11 cellular contexts compared by ENCODE assay signal in genomic region chr2:37459095-37459981, GRCh38.
DNase-seq lines count a peak whose midpoint lies in the region; ATAC-seq, FAIRE-seq and TF ChIP-seq lines count a peak whose summit lies in the region.
"Had no signal": no experiment of that assay in that cellular context is flagged by ENCODE, and none has a peak within 500 bp of the region (broad histone marks: within the 10 kb centered on the region; RNA-seq: fewer than 3 reads in every experiment).

No MANE protein-coding gene starts in this region.

- H3K27ac ChIP-seq in CD8-positive, alpha-beta T cell (ENCODE audit: low read depth, low read length) = no peak overlapping the region
- H3K27ac ChIP-seq in Panc1 (ENCODE audit: low read length) (no peak overlapping the region), esophagus squamous epithelium (peak overlapping the region in 3 of 4 donors; percentile 30 to 68 (median 37))

- H3K9me3 ChIP-seq in CD8-positive, alpha-beta T cell (ENCODE audit: low read length) = no peaks in the 10 kb centered on the region
- H3K9me3 ChIP-seq in Panc1 (ENCODE audit: control insufficient read depth, insufficient read depth, low read depth, low read length) (no peaks in the 10 kb centered on the region), esophagus squamous epithelium (no peaks in the 10 kb centered on the region)

- BruUV-seq in Panc1 (replicated peaks; lab: Mats Ljungman, UMichigan) = no TSS peak

- peaks cover 44% of the 10 kb centered on the region for H3K4me1 ChIP-seq in CD8-positive, alpha-beta T cell (ENCODE audit: insufficient read depth, low read length)
- H3K4me1 ChIP-seq in Panc1 (ENCODE audit: control insufficient read depth, insufficient read depth, low read length) (no peaks in the 10 kb centered on the region), esophagus squamous epithelium (peaks cover 0 to 36% (median 20%) of the 10 kb centered on the region in 3 donors)

- FAIRE-seq in GM12892 (lab: Jason Lieb, UNC) = no peak

- CTCF ChIA-PET in CD8-positive, alpha-beta T cell (lab: Charles Lee) = interaction anchor here (0.9 to 1.4 kb wide), 2 partner anchors 45 to 247 kb away, joined by 3 to 4 read pairs; no protein-coding TSS in a partner anchor
- CTCF ChIA-PET in Panc1 (lab: Charles Lee) = interaction anchor here (0.6 to 0.7 kb wide), 2 partner anchors 44 to 421 kb away, joined by 3 to 4 read pairs; no protein-coding TSS in a partner anchor

- peak overlapping the region; percentile 84 for H3K27ac Mint-ChIP-seq in CD8-positive, alpha-beta T cell
- H3K27ac Mint-ChIP-seq in natural killer cell treated with Interleukin-12 subunit alpha and Interleukin-12 subunit beta and Interleukin-15 and Interleukin-18, amount 100 ng/mL, for 72 hours = peak overlapping the region; percentile 68 to 79

- peaks cover 3% of the 10 kb centered on the region for H3K9me3 Mint-ChIP-seq in CD8-positive, alpha-beta T cell
- no peaks in the 10 kb centered on the region for H3K9me3 Mint-ChIP-seq in natural killer cell treated with Interleukin-12 subunit alpha and Interleukin-12 subunit beta and Interleukin-15 and Interleukin-18, amount 100 ng/mL, for 72 hours

- DNase-seq in CD8-positive, alpha-beta T cell = no peak
- DNase-seq in Panc1 (ENCODE audit: low read depth, low spot score) (peak; percentile 55), esophagus squamous epithelium (lab: John Stamatoyannopoulos, UW) (no peak), AG08396 (ENCODE audit: low spot score) (no peak), NCI-H2029 treated with DMSO at 0.1 percent for 48 hours (lab: John Stamatoyannopoulos, UW) (no peak), GM12892 (ENCODE audit: insufficient read length) (no peak)
- no peak for DNase-seq in natural killer cell treated with Interleukin-12 subunit alpha and Interleukin-12 subunit beta and Interleukin-15 and Interleukin-18, amount 100 ng/mL, for 72 hours (ENCODE audit: low spot score)
- DNase-seq: activated CD8-positive, alpha-beta memory T cell treated with anti-CD3 and anti-CD28 coated beads for 24 hours; DMS79 treated with DMSO at 0.1 percent for 48 hours had no signal

- POLR2A ChIA-PET in CD8-positive, alpha-beta T cell (lab: Charles Lee) = no interaction called here
- POLR2A ChIA-PET in Panc1 (lab: Charles Lee) = no interaction called here

- 84 to 90% methylated on average over 3 of the region's 3 CpGs for WGBS in esophagus squamous epithelium, 2 donors

- TF ChIP-seq CTCF in CD8-positive, alpha-beta T cell (IDR thresholded peaks at IDR 0.05) = no peak
- no peak for TF ChIP-seq CTCF in Panc1 (IDR thresholded peaks at IDR 0.05)
- no peak for TF ChIP-seq CTCF in esophagus squamous epithelium (IDR thresholded peaks at IDR 0.05)

- ATAC-seq in CD8-positive, alpha-beta T cell = peak; percentile 30
- ATAC-seq in Panc1 = no peak
- peak in 1 of 2 donors; percentile 41 for ATAC-seq in natural killer cell treated with Interleukin-12 subunit alpha and Interleukin-12 subunit beta and Interleukin-15 and Interleukin-18, amount 100 ng/mL, for 72 hours
- no peak for ATAC-seq in GM19455 (IDR thresholded peaks at IDR 0.05; ENCODE audit: unreplicated experiment)
- ATAC-seq: Right ventricle myocardium inferior had no signal

- no peak for TF ChIP-seq POLR2A in esophagus squamous epithelium (IDR thresholded peaks at IDR 0.05)
- TF ChIP-seq POLR2A in GM12892 (IDR thresholded peaks at IDR 0.05; ENCODE audit: low read depth, low read length) = no peak

- no peaks in the 10 kb centered on the region for H3K36me3 ChIP-seq in CD8-positive, alpha-beta T cell (ENCODE audit: insufficient read depth, low read length)
- no peaks in the 10 kb centered on the region for H3K36me3 ChIP-seq in Panc1 (ENCODE audit: control insufficient read depth, insufficient read depth, low read length)
- no peaks in the 10 kb centered on the region for H3K36me3 ChIP-seq in esophagus squamous epithelium

- H3K4me3 ChIP-seq in CD8-positive, alpha-beta T cell (ENCODE audit: low read depth, low read length) = no peak overlapping the region
- no peak overlapping the region for H3K4me3 ChIP-seq in Panc1 (ENCODE audit: low read depth in 2 of 2, low read length in 2 of 2)
- H3K4me3 ChIP-seq in esophagus squamous epithelium = no peak overlapping the region

- no peaks in the 10 kb centered on the region for H3K27me3 ChIP-seq in CD8-positive, alpha-beta T cell (ENCODE audit: insufficient read depth, low read length)
- H3K27me3 ChIP-seq in Panc1 (ENCODE audit: control insufficient read depth, insufficient read depth, low read length) (no peaks in the 10 kb centered on the region; the same call in 1 of the 2 replicates), esophagus squamous epithelium (peaks cover 0 to 82% (median 0%) of the 10 kb centered on the region in 4 donors)

- H3K27me3 Mint-ChIP-seq in CD8-positive, alpha-beta T cell (ENCODE audit: low read depth) = no peaks in the 10 kb centered on the region
- peaks cover 0 to 2% of the 10 kb centered on the region in 2 donors for H3K27me3 Mint-ChIP-seq in natural killer cell treated with Interleukin-12 subunit alpha and Interleukin-12 subunit beta and Interleukin-15 and Interleukin-18, amount 100 ng/mL, for 72 hours

- no peak overlapping the region for H3K4me3 Mint-ChIP-seq in CD8-positive, alpha-beta T cell
- peak overlapping the region; percentile 53 for H3K4me3 Mint-ChIP-seq in natural killer cell treated with Interleukin-12 subunit alpha and Interleukin-12 subunit beta and Interleukin-15 and Interleukin-18, amount 100 ng/mL, for 72 hours

- no peaks in the 10 kb centered on the region for H3K36me3 Mint-ChIP-seq in CD8-positive, alpha-beta T cell
- H3K36me3 Mint-ChIP-seq in natural killer cell treated with Interleukin-12 subunit alpha and Interleukin-12 subunit beta and Interleukin-15 and Interleukin-18, amount 100 ng/mL, for 72 hours = no peaks in the 10 kb centered on the region

- in situ Hi-C loops in Panc1 (cut with HindIII; ENCODE audit: low pct_unique_long_range_greater_than_20kb, low sequenced_read_pairs) = no loop called here

- intact Hi-C loops in CD8-positive, alpha-beta T cell (cut with DNase I, micrococcal nuclease) = loop anchor here in 1 of 2 experiments (10.0 kb wide), 1 partner anchor 215 kb away; the partner anchor contains the start of gene CDC42EP3
- intact Hi-C loops in Panc1 (cut with micrococcal nuclease; ENCODE audit: unreplicated experiment) = no loop called here
- intact Hi-C loops in esophagus squamous epithelium (cut with DNase I) = no loop called here

- H3K4me1 Mint-ChIP-seq in CD8-positive, alpha-beta T cell (ENCODE audit: low read depth) = peaks cover 69% of the 10 kb centered on the region
- H3K4me1 Mint-ChIP-seq in natural killer cell treated with Interleukin-12 subunit alpha and Interleukin-12 subunit beta and Interleukin-15 and Interleukin-18, amount 100 ng/mL, for 72 hours (ENCODE audit: low read depth in 2 of 2) = peaks cover 44% of the 10 kb centered on the region in 2 donors

Comparison
In these comparisons a context has a peak if more than half of its experiments do, and no peak if none do; other contexts are left out.
1. H3K27ac ChIP-seq: peak in esophagus squamous epithelium (3 of 4); none in CD8-positive, alpha-beta T cell (single experiment) and Panc1 (single experiment).